ENCODE assay signal across 20 cellular contexts in the genomic region with DNA sequence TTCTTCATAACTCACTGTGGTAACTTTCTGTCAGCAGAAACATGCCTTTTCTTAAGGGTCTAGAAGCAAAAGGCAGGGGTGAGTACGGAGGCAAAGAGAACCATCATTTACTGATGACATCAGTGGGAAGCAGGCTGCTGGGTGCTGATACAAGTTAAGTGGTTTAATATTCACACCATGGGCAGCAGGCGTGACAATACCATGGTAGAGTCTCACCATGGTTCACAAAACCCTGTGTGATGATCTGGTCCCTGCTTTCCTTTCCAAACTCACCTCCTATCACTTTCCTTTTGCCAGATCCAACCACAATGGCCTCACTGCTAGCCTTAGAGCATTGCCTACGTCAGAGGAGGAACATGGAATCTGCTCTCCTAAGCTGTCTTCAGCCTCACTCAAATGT. TPM values are rescaled to one million over a fixed set of nuclear protein-coding genes. Genes with fewer than 3 reads are reported as not detected.
DNase-seq lines count a peak whose midpoint lies in the region; ATAC-seq and TF ChIP-seq lines count a peak whose summit lies in the region.
"Had no signal": no experiment of that assay in that cellular context is flagged by ENCODE, and none has a peak within 500 bp of the region (broad histone marks: within the 10 kb centered on the region; RNA-seq: fewer than 3 reads in every experiment).

No MANE protein-coding gene starts in this region.

- intact Hi-C loops in ascending aorta (cut with DNase I) = no loop called here

- no peaks in the 10 kb centered on the region for H3K4me1 ChIP-seq in ascending aorta
- H3K4me1 ChIP-seq: BLaER1 treated with 17β-estradiol and CSF1 and Interleukin-3, amounts not matched to agents 10 nM and 100 nM had no signal

- H3K36me3 ChIP-seq in ascending aorta = no peaks in the 10 kb centered on the region
- H3K36me3 ChIP-seq: BLaER1 treated with 17β-estradiol and CSF1 and Interleukin-3, amounts not matched to agents 10 nM and 100 nM had no signal

- no peak overlapping the region for H3K27ac ChIP-seq in ascending aorta
- H3K27ac ChIP-seq: 22Rv1; BLaER1 treated with 17β-estradiol and CSF1 and Interleukin-3, amounts not matched to agents 10 nM and 100 nM had no signal

- no peak for ATAC-seq in GM19351 (IDR thresholded peaks at IDR 0.05; ENCODE audit: unreplicated experiment)

- peak; percentile 1 for DNase-seq in DMS53 (lab: John Stamatoyannopoulos, UW)
- no peak for DNase-seq in DMS53 treated with DMSO at 0.1 percent for 48 hours (lab: John Stamatoyannopoulos, UW; ENCODE audit: unreplicated experiment)
- DNase-seq in glomerular visceral epithelial cell (ENCODE audit: extremely low spot score) = peak; percentile 87
- peak; percentile 23 for DNase-seq in left kidney (ENCODE audit: low read depth, low spot score)
- DNase-seq in DMS79 (lab: John Stamatoyannopoulos, UW) = no peak
- no peak for DNase-seq in ascending aorta (ENCODE audit: low spot score in 2 of 2)
- DNase-seq in GOT3 (lab: John Stamatoyannopoulos, UW) = no peak
- DNase-seq: Calu3; CD4-positive, CD25-positive, alpha-beta regulatory T cell; DMS 273 treated with DMSO at 0.1 percent for 48 hours; DND-41; GDM1; HCEC 1CT; HFFc6; KG1 had no signal

- TF ChIP-seq CTCF in ascending aorta (IDR thresholded peaks at IDR 0.05) = no peak

- no peaks in the 10 kb centered on the region for H3K9me3 ChIP-seq in ascending aorta
- H3K9me3 ChIP-seq: BLaER1 treated with 17β-estradiol and CSF1 and Interleukin-3, amounts not matched to agents 10 nM and 100 nM had no signal

- H3K27me3 ChIP-seq in ascending aorta = no peaks in the 10 kb centered on the region
- H3K27me3 ChIP-seq: BLaER1 treated with 17β-estradiol and CSF1 and Interleukin-3, amounts not matched to agents 10 nM and 100 nM had no signal

- no peak overlapping the region for H3K4me3 ChIP-seq in ascending aorta
- H3K4me3 ChIP-seq: BLaER1 treated with 17β-estradiol and CSF1 and Interleukin-3, amounts not matched to agents 10 nM and 100 nM had no signal

RNA-seq across cellular contexts. Expression of a gene that starts 8.7 kb away (rescaled TPM):
- total RNA-seq in ascending aorta = not detected
- total RNA-seq: CD4-positive, CD25-positive, alpha-beta regulatory T cell; H4; HT-29 had no signal

Comparison
In these comparisons a context has a peak if more than half of its experiments do, and no peak if none do; other contexts are left out.
1. DNase-seq: peak in DMS53 (single experiment), glomerular visceral epithelial cell (single experiment) and left kidney (single experiment); none in DMS53 treated with DMSO at 0.1 percent for 48 hours (single experiment), DMS79 (single experiment), ascending aorta (0 of 2) and GOT3 (single experiment).